21 cellular contexts compared by ENCODE assay signal in genomic region chr10:132156382-132156781, GRCh38. TPM values are rescaled to one million over a fixed set of nuclear protein-coding genes. Genes with fewer than 3 reads are reported as not detected.
"Had no signal": no experiment of that assay in that cellular context is flagged by ENCODE, and none has a peak within 500 bp of the region (broad histone marks: within the 10 kb centered on the region; RNA-seq: fewer than 3 reads in every experiment).

No MANE protein-coding gene starts in this region.

- H3K9me3 ChIP-seq: adrenal gland, ascending aorta, esophagus squamous epithelium, gastrocnemius medialis, prostate gland, right atrium auricular region, thyroid gland had no signal

- H3K9me3 Mint-ChIP-seq: activated CD4-positive, alpha-beta memory T cell treated with anti-CD3 and anti-CD28 coated beads, Interleukin-2, amount 10 ng/mL, durations not matched to agents 7 days and 5 days; activated T-helper 1 cell treated with anti-CD3 and anti-CD28 coated beads, Interleukin-12 subunit alpha, Interleukin-12 subunit beta, Interleukin-2, Interleukin-4 antibody, amounts not matched to agents 30 ng/mL and 10 ng/mL and 1 ng/mL, durations not matched to agents 14 hours and 24 hours and 36 hours; WTC11 had no signal

- H3K27me3 ChIP-seq: adrenal gland, ascending aorta, brain microvascular endothelial cell, esophagus squamous epithelium, gastrocnemius medialis, right atrium auricular region, thyroid gland had no signal

- H3K4me1 ChIP-seq: adrenal gland, ascending aorta, esophagus squamous epithelium, gastrocnemius medialis, prostate gland, right atrium auricular region, thyroid gland had no signal

- FAIRE-seq: islet of Langerhans had no signal

- H3K36me3 Mint-ChIP-seq: naive thymus-derived CD8-positive, alpha-beta T cell; WTC11 had no signal

- DNase-seq: activated CD4-positive, alpha-beta memory T cell treated with anti-CD3 and anti-CD28 coated beads, Interleukin-2, amount 10 ng/mL, durations not matched to agents 7 days and 5 days; activated gamma-delta T cell; activated naive CD4-positive, alpha-beta T cell treated with anti-CD3 and anti-CD28 coated beads, Interleukin-2, amount 50 U/mL, for 16 hours; adrenal gland; brain microvascular endothelial cell; central memory CD4-positive, alpha-beta T cell; esophagus squamous epithelium; gastrocnemius medialis; hypothalamus; stimulated activated CD4-positive, alpha-beta T cell treated with anti-CD3 and anti-CD28 coated beads, Interleukin-4, amount 100 ng/mL, for 24 hours; stimulated activated naive CD8-positive, alpha-beta T cell treated with anti-CD3 and anti-CD28 coated beads, Interleukin-15, Interleukin-2, amounts not matched to agents 100 U/mL and 50 U/mL, for 24 hours; T1000; thyroid gland had no signal

- H3K27me3 Mint-ChIP-seq: activated CD4-positive, alpha-beta memory T cell treated with anti-CD3 and anti-CD28 coated beads, Interleukin-2, amount 10 ng/mL, durations not matched to agents 7 days and 5 days; naive thymus-derived CD8-positive, alpha-beta T cell had no signal

- H3K27ac Mint-ChIP-seq: activated CD4-positive, alpha-beta memory T cell treated with anti-CD3 and anti-CD28 coated beads, Interleukin-2, amount 10 ng/mL, durations not matched to agents 7 days and 5 days; activated T-helper 1 cell treated with anti-CD3 and anti-CD28 coated beads, Interleukin-12 subunit alpha, Interleukin-12 subunit beta, Interleukin-2, Interleukin-4 antibody, amounts not matched to agents 30 ng/mL and 10 ng/mL and 1 ng/mL, durations not matched to agents 14 hours and 24 hours and 36 hours; WTC11 had no signal

- H3K4me3 Mint-ChIP-seq: activated CD4-positive, alpha-beta memory T cell treated with anti-CD3 and anti-CD28 coated beads, Interleukin-2, amount 10 ng/mL, durations not matched to agents 7 days and 5 days; activated T-helper 1 cell treated with anti-CD3 and anti-CD28 coated beads, Interleukin-12 subunit alpha, Interleukin-12 subunit beta, Interleukin-2, Interleukin-4 antibody, amounts not matched to agents 30 ng/mL and 10 ng/mL and 1 ng/mL, durations not matched to agents 14 hours and 24 hours and 36 hours; naive thymus-derived CD8-positive, alpha-beta T cell; WTC11 had no signal

- H3K27ac ChIP-seq: adrenal gland, ascending aorta, brain microvascular endothelial cell, coronary artery, esophagus squamous epithelium, gastrocnemius medialis, prostate gland, right atrium auricular region, thyroid gland had no signal

- ATAC-seq: gastrocnemius medialis; naive thymus-derived CD8-positive, alpha-beta T cell; stimulated activated naive CD8-positive, alpha-beta T cell treated with anti-CD3 and anti-CD28 coated beads, Interleukin-15, Interleukin-2, amounts not matched to agents 100 U/mL and 50 U/mL, for 24 hours; WTC11 had no signal

- H3K4me3 ChIP-seq: adrenal gland, ascending aorta, coronary artery, esophagus squamous epithelium, gastrocnemius medialis, prostate gland, right atrium auricular region, thyroid gland had no signal

- H3K36me3 ChIP-seq: adrenal gland, ascending aorta, brain microvascular endothelial cell, esophagus squamous epithelium, gastrocnemius medialis, prostate gland, right atrium auricular region, thyroid gland had no signal

RNA-seq across cellular contexts. Expression of gene DPYSL4, which starts 30.4 kb away (rescaled TPM):
- total RNA-seq: ascending aorta had no signal
